ENCODE assay signal across 8 cellular contexts in the genomic region with DNA sequence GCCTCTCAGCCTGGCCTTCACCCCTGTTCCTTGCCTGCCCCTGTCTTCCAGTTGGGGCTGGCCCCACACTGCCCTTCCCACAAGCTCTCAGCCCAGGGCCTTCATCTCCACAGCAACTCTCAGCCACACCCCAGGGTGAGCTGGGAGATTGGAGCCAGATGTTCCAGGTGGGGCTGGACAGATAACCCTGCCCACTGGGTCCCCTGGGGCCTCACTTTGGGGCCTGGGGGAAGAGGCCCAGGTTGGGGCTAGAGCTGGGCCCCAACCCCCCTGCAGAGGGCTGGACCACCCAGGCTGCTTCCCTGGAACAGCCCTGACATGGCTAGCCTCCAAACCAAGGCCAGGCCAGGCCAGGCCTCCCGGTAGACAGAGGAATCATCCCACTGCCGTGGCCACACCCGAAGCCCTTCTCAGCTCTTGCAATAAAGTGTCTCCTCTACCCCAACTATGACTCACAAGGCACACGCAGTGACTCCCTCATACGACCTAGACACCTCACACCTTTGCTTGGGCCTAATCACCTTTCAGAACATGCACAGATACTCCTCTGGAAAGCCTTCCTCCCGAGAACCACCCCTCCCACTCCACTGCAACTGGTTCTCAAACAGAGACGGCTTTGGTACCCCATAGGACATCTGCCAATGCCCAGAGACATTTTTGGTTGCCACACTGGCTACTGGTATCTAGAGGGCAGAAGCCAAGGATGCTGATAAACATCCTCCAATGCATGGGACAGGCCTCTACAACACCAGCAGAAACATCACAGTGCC. TPM values are rescaled to one million over a fixed set of nuclear protein-coding genes. Genes with fewer than 3 reads are reported as not detected.
A peak's percentile ranks its signal among the peaks of the same experiment; 100 is the strongest.
DNase-seq lines count a peak whose midpoint lies in the region; ATAC-seq, FAIRE-seq and TF ChIP-seq lines count a peak whose summit lies in the region.

No MANE protein-coding gene starts in this region.

- H3K36me3 Mint-ChIP-seq in activated CD8-positive, alpha-beta memory T cell treated with anti-CD3 and anti-CD28 coated beads, Interleukin-2, amount 10 ng/mL, durations not matched to agents 7 days and 5 days, result peaks cover 62% of the 10 kb centered on the region

- H3K4me3 Mint-ChIP-seq in activated CD8-positive, alpha-beta memory T cell treated with anti-CD3 and anti-CD28 coated beads, Interleukin-2, amount 10 ng/mL, durations not matched to agents 7 days and 5 days, result peak overlapping the region; percentile 51

- no peaks in the 10 kb centered on the region for H3K36me3 ChIP-seq in suprapubic skin

- no peak for TF ChIP-seq POLR2A in suprapubic skin (IDR thresholded peaks at IDR 0.05)

- no peak overlapping the region for H3K4me3 ChIP-seq in suprapubic skin

- H3K27me3 Mint-ChIP-seq in activated CD8-positive, alpha-beta memory T cell treated with anti-CD3 and anti-CD28 coated beads, Interleukin-2, amount 10 ng/mL, durations not matched to agents 7 days and 5 days, result no peaks in the 10 kb centered on the region

- peak overlapping the region; percentile 96 for H3K27ac Mint-ChIP-seq in activated CD8-positive, alpha-beta memory T cell treated with anti-CD3 and anti-CD28 coated beads, Interleukin-2, amount 10 ng/mL, durations not matched to agents 7 days and 5 days

- ATAC-seq in activated CD8-positive, alpha-beta memory T cell treated with anti-CD3 and anti-CD28 coated beads, Interleukin-2, amount 10 ng/mL, durations not matched to agents 7 days and 5 days, result peak; percentile 25

- peak overlapping the region; percentile 83 for H3K27ac ChIP-seq in suprapubic skin

- H3K9me3 ChIP-seq in suprapubic skin, result no peaks in the 10 kb centered on the region

- H3K4me1 ChIP-seq in suprapubic skin, result peaks cover 98% of the 10 kb centered on the region

- CTCF ChIA-PET in activated CD8-positive, alpha-beta memory T cell treated with anti-CD3 and anti-CD28 coated beads, Interleukin-2, amount 10 ng/mL, durations not matched to agents 7 days and 5 days (lab: Charles Lee), result interaction anchor here (0.8 to 3.6 kb wide), 6 partner anchors 10 to 20 kb away, joined by 3 to 22 read pairs (median 8); no protein-coding TSS in a partner anchor

- FAIRE-seq in frontal cortex (lab: Jason Lieb, UNC), result no peak

- no peaks in the 10 kb centered on the region for H3K9me3 Mint-ChIP-seq in activated CD8-positive, alpha-beta memory T cell treated with anti-CD3 and anti-CD28 coated beads, Interleukin-2, amount 10 ng/mL, durations not matched to agents 7 days and 5 days (ENCODE audit: low read depth)

- no peak for TF ChIP-seq EP300 in suprapubic skin (IDR thresholded peaks at IDR 0.05)

- H3K27me3 ChIP-seq in suprapubic skin, result no peaks in the 10 kb centered on the region

- TF ChIP-seq CTCF in suprapubic skin (IDR thresholded peaks at IDR 0.05), result no peak

- H3K4me1 Mint-ChIP-seq in activated CD8-positive, alpha-beta memory T cell treated with anti-CD3 and anti-CD28 coated beads, Interleukin-2, amount 10 ng/mL, durations not matched to agents 7 days and 5 days, result peaks cover 97% of the 10 kb centered on the region

- WGBS in suprapubic skin, result 24% methylated on average over 3 of the region's 7 CpGs

- peak; percentile 52 for DNase-seq in stimulated activated naive CD4-positive, alpha-beta T cell treated with Interleukin-2 at 50 U/mL for 16 hours (lab: John Stamatoyannopoulos, UW)
- no peak for DNase-seq in stimulated activated naive CD4-positive, alpha-beta T cell (lab: John Stamatoyannopoulos, UW)
- peak; percentile 70 for DNase-seq in activated CD8-positive, alpha-beta memory T cell treated with anti-CD3 and anti-CD28 coated beads, Interleukin-2, amount 10 ng/mL, durations not matched to agents 7 days and 5 days
- DNase-seq in glomerular visceral epithelial cell (ENCODE audit: extremely low spot score) (peak; percentile 93), suprapubic skin (ENCODE audit: low spot score in 2 of 2) (peak in 1 of 2 donors; percentile 63), frontal cortex (ENCODE audit: low spot score in 2 of 2) (no peak), GOT3 (lab: John Stamatoyannopoulos, UW) (no peak), SIG-M5 treated with dmso at 0.1 percent for 504 hours (lab: John Stamatoyannopoulos, UW; ENCODE audit: unreplicated experiment) (no peak)

RNA-seq across cellular contexts. Expression of a gene that starts 22.2 kb away (rescaled TPM):
- 100 to 1,000 TPM; 113 to 140 TPM for total RNA-seq in activated CD8-positive, alpha-beta memory T cell treated with anti-CD3 and anti-CD28 coated beads, Interleukin-2, amount 10 ng/mL, durations not matched to agents 7 days and 5 days
- total RNA-seq in suprapubic skin (1,000 to 10,000 TPM in 1 of 4 donors, 100 to 1,000 TPM in 3; 466 to 1,239 (median 686) TPM), frontal cortex (28.1 TPM)

Comparison
In these comparisons a context has a peak if more than half of its experiments do, and no peak if none do; other contexts are left out.
1. DNase-seq: peak in stimulated activated naive CD4-positive, alpha-beta T cell treated with Interleukin-2 at 50 U/mL for 16 hours (single experiment), activated CD8-positive, alpha-beta memory T cell treated with anti-CD3 and anti-CD28 coated beads, Interleukin-2, amount 10 ng/mL, durations not matched to agents 7 days and 5 days (single experiment) and glomerular visceral epithelial cell (single experiment); none in stimulated activated naive CD4-positive, alpha-beta T cell (0 of 6), frontal cortex (0 of 2), GOT3 (single experiment) and SIG-M5 treated with dmso at 0.1 percent for 504 hours (single experiment).